Comparison of ENCODE assay signal across 18 cellular contexts in genomic region chr16:65176603-65177002, GRCh38. TPM values are rescaled to one million over a fixed set of nuclear protein-coding genes. Genes with fewer than 3 reads are reported as not detected.
A peak's percentile ranks its signal among the peaks of the same experiment; 100 is the strongest.
DNase-seq lines count a peak whose midpoint lies in the region; ATAC-seq and TF ChIP-seq lines count a peak whose summit lies in the region.
"Had no signal": no experiment of that assay in that cellular context is flagged by ENCODE, and none has a peak within 500 bp of the region (broad histone marks: within the 10 kb centered on the region; RNA-seq: fewer than 3 reads in every experiment).

No MANE protein-coding gene starts in this region.

- WGBS in lung, 2 donors: 50 to 60% methylated on average over 6 of the region's 6 CpGs

- H3K36me3 ChIP-seq in right atrium auricular region (no peaks in the 10 kb centered on the region), lung (ENCODE audit: control insufficient read depth in 2 of 2, insufficient read depth in 2 of 2, low read length in 2 of 2) (no peaks in the 10 kb centered on the region), upper lobe of right lung (no peaks in the 10 kb centered on the region)
- H3K36me3 ChIP-seq: right lobe of liver had no signal

- DNase-seq in Right ventricle myocardium inferior (ENCODE audit: missing footprints) (peak; percentile 71), right atrium auricular region (ENCODE audit: low spot score) (no peak), fibroblast of gingiva (ENCODE audit: low read depth) (peak; percentile 54), lung (ENCODE audit: low spot score) (peak; percentile 30), upper lobe of right lung (no peak), caudate nucleus (lab: John Stamatoyannopoulos, UW) (no peak)
- DNase-seq: 8988T; activated CD4-positive, alpha-beta memory T cell treated with anti-CD3 and anti-CD28 coated beads, Interleukin-2, amount 10 ng/mL, durations not matched to agents 7 days and 5 days; activated effector memory CD4-positive, alpha-beta T cell treated with Interleukin-2 at 50 U/mL for 16 hours; H9; NCI-H1105; NCI-H524 treated with DMSO at 0.1 percent for 48 hours; right lobe of liver; T-helper 9 cell; trophoblast cell had no signal

- H3K27ac ChIP-seq in right atrium auricular region (no peak overlapping the region), lung (ENCODE audit: low read depth in 1 of 2, low read length in 1 of 2) (peak overlapping the region in 1 of 2 donors; percentile 19), upper lobe of right lung (no peak overlapping the region), caudate nucleus (ENCODE audit: low read depth, low read length) (no peak overlapping the region)
- H3K27ac ChIP-seq: right lobe of liver had no signal

- ATAC-seq in Right ventricle myocardium inferior (peak; percentile 96), lung (ENCODE audit: insufficient read depth, low FRiP score) (peak; percentile 65), upper lobe of right lung (peak; percentile 67), GM19324 (IDR thresholded peaks at IDR 0.05; ENCODE audit: low FRiP score, unreplicated experiment) (no peak), GM18517 (IDR thresholded peaks at IDR 0.05; ENCODE audit: unreplicated experiment) (no peak)
- ATAC-seq: GM12878 had no signal

- H3K4me1 ChIP-seq in right atrium auricular region (no peaks in the 10 kb centered on the region), lung (ENCODE audit: control insufficient read depth in 2 of 2, insufficient read depth in 2 of 2, low read length in 2 of 2) (no peaks in the 10 kb centered on the region), upper lobe of right lung (no peaks in the 10 kb centered on the region)
- H3K4me1 ChIP-seq: right lobe of liver had no signal

- H3K4me3 ChIP-seq in right atrium auricular region (no peak overlapping the region), lung (no peak overlapping the region), upper lobe of right lung (no peak overlapping the region)
- H3K4me3 ChIP-seq: GM12878, right lobe of liver had no signal

- no peaks in the 10 kb centered on the region for H3K27me3 ChIP-seq in right atrium auricular region
- H3K27me3 ChIP-seq in lung (ENCODE audit: control insufficient read depth, insufficient read depth): no peaks in the 10 kb centered on the region
- H3K27me3 ChIP-seq in upper lobe of right lung: no peaks in the 10 kb centered on the region
- H3K27me3 ChIP-seq: right lobe of liver had no signal

- H3K9me3 ChIP-seq in right atrium auricular region (no peaks in the 10 kb centered on the region), lung (ENCODE audit: control insufficient read depth in 2 of 2, insufficient read depth in 1 of 2, low read length in 1 of 2) (no peaks in the 10 kb centered on the region), upper lobe of right lung (peaks cover 3% of the 10 kb centered on the region)
- H3K9me3 ChIP-seq: right lobe of liver had no signal

- TF ChIP-seq CTCF in right atrium auricular region (IDR thresholded peaks at IDR 0.05) (no peak), lung (IDR thresholded peaks at IDR 0.05; ENCODE audit: control extremely low read depth, extremely low read depth) (no peak), upper lobe of right lung (IDR thresholded peaks at IDR 0.05) (no peak)

- intact Hi-C loops in Right ventricle myocardium inferior (cut with DNase I): no loop called here
- intact Hi-C loops in upper lobe of right lung (cut with DNase I): no loop called here

RNA-seq across cellular contexts. Expression of gene CDH11, which starts 54.7 kb away (rescaled TPM):
- 8.8 TPM for total RNA-seq in Right ventricle myocardium inferior
- 10 to 100 TPM; 51.6 to 59.1 TPM for total RNA-seq in right atrium auricular region
- total RNA-seq in lung: 100 to 1,000 TPM; 157 to 236 TPM
- 10 to 100 TPM in 1 of 2 donors, 1 to 10 TPM in 1; 7.1 to 32.7 TPM for polyA plus RNA-seq in lung
- 176 TPM for total RNA-seq in upper lobe of right lung
- total RNA-seq: activated CD4-positive, alpha-beta memory T cell treated with anti-CD3 and anti-CD28 coated beads, Interleukin-2, amount 10 ng/mL, durations not matched to agents 7 days and 5 days had no signal

Comparison
In these comparisons a context has a peak if more than half of its experiments do, and no peak if none do; other contexts are left out.
1. DNase-seq: peak in Right ventricle myocardium inferior (single experiment), fibroblast of gingiva (single experiment) and lung (single experiment); none in right atrium auricular region (single experiment), upper lobe of right lung (single experiment) and caudate nucleus (0 of 61).
2. ATAC-seq: peak in Right ventricle myocardium inferior (single experiment), lung (single experiment) and upper lobe of right lung (single experiment); none in GM19324 (single experiment) and GM18517 (single experiment).